ENCODE assay signal across 40 cellular contexts in genomic region chr6:31521835-31522234, GRCh38. TPM values are rescaled to one million over a fixed set of nuclear protein-coding genes. Genes with fewer than 3 reads are reported as not detected.
"Had no signal": no experiment of that assay in that cellular context is flagged by ENCODE, and none has a peak within 500 bp of the region (broad histone marks: within the 10 kb centered on the region; RNA-seq: fewer than 3 reads in every experiment).

No MANE protein-coding gene starts in this region.

- DNase-seq: activated CD4-positive, alpha-beta memory T cell treated with anti-CD3 and anti-CD28 coated beads for 36 hours; activated CD4-positive, alpha-beta T cell treated with anti-CD3 and anti-CD28 coated beads for 36 hours; activated CD4-positive, alpha-beta T cell treated with anti-CD3 and anti-CD28 coated beads, Interleukin-2, amount 10 ng/mL, durations not matched to agents 24 days and 14 days; activated CD4-positive, CD25-positive, alpha-beta regulatory T cell; activated CD4-positive, CD25-positive, alpha-beta regulatory T cell treated with anti-CD3 and anti-CD28 coated beads, Interleukin-2, amount 50 U/mL, for 72 hours; activated CD8-positive, alpha-beta memory T cell treated with anti-CD3 and anti-CD28 coated beads, Interleukin-2, amount 10 ng/mL, durations not matched to agents 7 days and 5 days; activated CD8-positive, alpha-beta memory T cell treated with anti-CD3 and anti-CD28 coated beads, Interleukin-2, amount 50 U/mL, for 4 hours; activated CD8-positive, alpha-beta T cell treated with anti-CD3 and anti-CD28 coated beads, Interleukin-2, amount 10 ng/mL, durations not matched to agents 7 days and 5 days; activated effector memory CD4-positive, alpha-beta T cell treated with anti-CD3 and anti-CD28 coated beads, Interleukin-2, amount 50 U/mL, for 16 hours; activated naive CD4-positive, alpha-beta T cell treated with anti-CD3 and anti-CD28 coated beads for 36 hours; activated naive CD8-positive, alpha-beta T cell treated with anti-CD3 and anti-CD28 coated beads for 36 hours; activated naive CD8-positive, alpha-beta T cell treated with anti-CD3 and anti-CD28 coated beads, Interleukin-2, amount 50 U/mL, for 24 hours; activated T-cell treated with anti-CD3 and anti-CD28 coated beads, Interleukin-2, amount 50 U/mL, for 1 hour; activated T-cell treated with anti-CD3 and anti-CD28 coated beads, Interleukin-2, amount 50 U/mL, for 48 hours; amygdala; aorta; body of pancreas; caudate nucleus; cortex of kidney; dermis blood vessel endothelial cell; effector CD4-positive, alpha-beta T cell; effector memory CD8-positive, alpha-beta T cell; esophagus squamous epithelium; foreskin melanocyte; heart right ventricle; T-helper 2 cell had no signal

- H3K4me1 Mint-ChIP-seq: activated CD4-positive, alpha-beta T cell treated with anti-CD3 and anti-CD28 coated beads for 36 hours; activated CD4-positive, alpha-beta T cell treated with anti-CD3 and anti-CD28 coated beads, Interleukin-2, amount 10 ng/mL, durations not matched to agents 24 days and 14 days; activated CD8-positive, alpha-beta memory T cell treated with anti-CD3 and anti-CD28 coated beads, Interleukin-2, amount 10 ng/mL, durations not matched to agents 7 days and 5 days; activated naive CD4-positive, alpha-beta T cell treated with anti-CD3 and anti-CD28 coated beads, Interleukin-2, amount 50 U/mL, for 24 hours; activated naive CD8-positive, alpha-beta T cell treated with anti-CD3 and anti-CD28 coated beads for 36 hours; activated naive CD8-positive, alpha-beta T cell treated with anti-CD3 and anti-CD28 coated beads, Interleukin-2, amount 50 U/mL, for 24 hours had no signal

- ATAC-seq: activated CD4-positive, alpha-beta T cell treated with anti-CD3 and anti-CD28 coated beads for 36 hours; activated CD8-positive, alpha-beta memory T cell treated with anti-CD3 and anti-CD28 coated beads, Interleukin-2, amount 10 ng/mL, durations not matched to agents 7 days and 5 days; activated CD8-positive, alpha-beta T cell treated with anti-CD3 and anti-CD28 coated beads, Interleukin-2, amount 10 ng/mL, durations not matched to agents 7 days and 5 days; activated naive CD8-positive, alpha-beta T cell treated with anti-CD3 and anti-CD28 coated beads, Interleukin-2, amount 50 U/mL, for 24 hours; body of pancreas; effector memory CD8-positive, alpha-beta T cell; gastroesophageal sphincter; heart right ventricle had no signal

- H3K9me3 Mint-ChIP-seq: activated CD4-positive, alpha-beta memory T cell treated with anti-CD3 and anti-CD28 coated beads for 36 hours; activated CD4-positive, alpha-beta T cell treated with anti-CD3 and anti-CD28 coated beads, Interleukin-2, amount 10 ng/mL, durations not matched to agents 24 days and 14 days; activated naive CD4-positive, alpha-beta T cell treated with anti-CD3 and anti-CD28 coated beads for 36 hours; activated naive CD4-positive, alpha-beta T cell treated with anti-CD3 and anti-CD28 coated beads, Interleukin-2, amount 50 U/mL, for 24 hours; activated naive CD8-positive, alpha-beta T cell treated with anti-CD3 and anti-CD28 coated beads for 36 hours; activated naive CD8-positive, alpha-beta T cell treated with anti-CD3 and anti-CD28 coated beads, Interleukin-2, amount 50 U/mL, for 24 hours; activated T-helper 1 cell treated with anti-CD3 and anti-CD28 coated beads, Interleukin-12 subunit alpha, Interleukin-12 subunit beta, Interleukin-2, Interleukin-4 antibody, amounts not matched to agents 30 ng/mL and 10 ng/mL and 1 ng/mL, durations not matched to agents 14 hours and 24 hours and 36 hours; activated T-helper 2 cell treated with anti-CD3 and anti-CD28 coated beads, Interferon-gamma antibody, Interleukin-2, Interleukin-4, amounts not matched to agents 10 μg/mL and 5 μg/mL and 100 μg/mL, durations not matched to agents 14 hours and 24 hours and 36 hours; effector memory CD8-positive, alpha-beta T cell had no signal

- H3K27me3 Mint-ChIP-seq: activated CD4-positive, alpha-beta memory T cell treated with anti-CD3 and anti-CD28 coated beads for 36 hours; activated CD4-positive, alpha-beta T cell treated with anti-CD3 and anti-CD28 coated beads for 36 hours; activated naive CD4-positive, alpha-beta T cell treated with anti-CD3 and anti-CD28 coated beads, Interleukin-2, amount 50 U/mL, for 24 hours; activated naive CD8-positive, alpha-beta T cell treated with anti-CD3 and anti-CD28 coated beads for 36 hours; effector memory CD8-positive, alpha-beta T cell had no signal

- H3K4me3 ChIP-seq: adrenal gland, body of pancreas, esophagus squamous epithelium, gastroesophageal sphincter, heart right ventricle had no signal

- H3K27me3 ChIP-seq: adrenal gland, body of pancreas, esophagus squamous epithelium, gastroesophageal sphincter, heart right ventricle had no signal

- H3K36me3 ChIP-seq: adrenal gland, esophagus squamous epithelium, gastroesophageal sphincter, heart right ventricle had no signal

- H3K9me3 ChIP-seq: adrenal gland, body of pancreas, esophagus squamous epithelium, gastroesophageal sphincter, heart right ventricle had no signal

- FAIRE-seq: colon, endothelial cell of umbilical vein had no signal

- H3K27ac ChIP-seq: adrenal gland, body of pancreas, epithelial cell of prostate, esophagus squamous epithelium, gastroesophageal sphincter, heart right ventricle had no signal

- H3K27ac Mint-ChIP-seq: activated CD4-positive, alpha-beta memory T cell treated with anti-CD3 and anti-CD28 coated beads for 36 hours; activated CD4-positive, alpha-beta T cell treated with anti-CD3 and anti-CD28 coated beads for 36 hours; activated CD4-positive, alpha-beta T cell treated with anti-CD3 and anti-CD28 coated beads, Interleukin-2, amount 10 ng/mL, durations not matched to agents 24 days and 14 days; activated CD8-positive, alpha-beta memory T cell treated with anti-CD3 and anti-CD28 coated beads, Interleukin-2, amount 10 ng/mL, durations not matched to agents 7 days and 5 days; activated CD8-positive, alpha-beta T cell treated with anti-CD3 and anti-CD28 coated beads, Interleukin-2, amount 10 ng/mL, durations not matched to agents 7 days and 5 days; activated naive CD4-positive, alpha-beta T cell treated with anti-CD3 and anti-CD28 coated beads for 36 hours; activated naive CD4-positive, alpha-beta T cell treated with anti-CD3 and anti-CD28 coated beads, Interleukin-2, amount 50 U/mL, for 24 hours; activated naive CD8-positive, alpha-beta T cell treated with anti-CD3 and anti-CD28 coated beads for 36 hours; activated naive CD8-positive, alpha-beta T cell treated with anti-CD3 and anti-CD28 coated beads, Interleukin-2, amount 50 U/mL, for 24 hours; activated T-helper 1 cell treated with anti-CD3 and anti-CD28 coated beads, Interleukin-12 subunit alpha, Interleukin-12 subunit beta, Interleukin-2, Interleukin-4 antibody, amounts not matched to agents 30 ng/mL and 10 ng/mL and 1 ng/mL, durations not matched to agents 14 hours and 24 hours and 36 hours; activated T-helper 2 cell treated with anti-CD3 and anti-CD28 coated beads, Interferon-gamma antibody, Interleukin-2, Interleukin-4, amounts not matched to agents 10 μg/mL and 5 μg/mL and 100 μg/mL, durations not matched to agents 14 hours and 24 hours and 36 hours; effector memory CD8-positive, alpha-beta T cell had no signal

- H3K36me3 Mint-ChIP-seq: activated CD4-positive, alpha-beta memory T cell treated with anti-CD3 and anti-CD28 coated beads for 36 hours; activated CD8-positive, alpha-beta memory T cell treated with anti-CD3 and anti-CD28 coated beads, Interleukin-2, amount 10 ng/mL, durations not matched to agents 7 days and 5 days; activated naive CD4-positive, alpha-beta T cell treated with anti-CD3 and anti-CD28 coated beads, Interleukin-2, amount 50 U/mL, for 24 hours; activated naive CD8-positive, alpha-beta T cell treated with anti-CD3 and anti-CD28 coated beads for 36 hours had no signal

- H3K4me1 ChIP-seq: body of pancreas, esophagus squamous epithelium, gastroesophageal sphincter had no signal

- H3K4me3 Mint-ChIP-seq: activated CD4-positive, alpha-beta memory T cell treated with anti-CD3 and anti-CD28 coated beads for 36 hours; activated CD4-positive, alpha-beta T cell treated with anti-CD3 and anti-CD28 coated beads for 36 hours; activated CD4-positive, alpha-beta T cell treated with anti-CD3 and anti-CD28 coated beads, Interleukin-2, amount 10 ng/mL, durations not matched to agents 24 days and 14 days; activated CD8-positive, alpha-beta memory T cell treated with anti-CD3 and anti-CD28 coated beads, Interleukin-2, amount 10 ng/mL, durations not matched to agents 7 days and 5 days; activated CD8-positive, alpha-beta T cell treated with anti-CD3 and anti-CD28 coated beads, Interleukin-2, amount 10 ng/mL, durations not matched to agents 7 days and 5 days; activated naive CD4-positive, alpha-beta T cell treated with anti-CD3 and anti-CD28 coated beads for 36 hours; activated naive CD4-positive, alpha-beta T cell treated with anti-CD3 and anti-CD28 coated beads, Interleukin-2, amount 50 U/mL, for 24 hours; activated naive CD8-positive, alpha-beta T cell treated with anti-CD3 and anti-CD28 coated beads for 36 hours; activated naive CD8-positive, alpha-beta T cell treated with anti-CD3 and anti-CD28 coated beads, Interleukin-2, amount 50 U/mL, for 24 hours; activated T-helper 1 cell treated with anti-CD3 and anti-CD28 coated beads, Interleukin-12 subunit alpha, Interleukin-12 subunit beta, Interleukin-2, Interleukin-4 antibody, amounts not matched to agents 30 ng/mL and 10 ng/mL and 1 ng/mL, durations not matched to agents 14 hours and 24 hours and 36 hours; effector memory CD8-positive, alpha-beta T cell had no signal

RNA-seq across cellular contexts. Expression of gene MCCD1, which starts 6.9 kb away (rescaled TPM):
- total RNA-seq: activated CD4-positive, alpha-beta memory T cell treated with anti-CD3 and anti-CD28 coated beads for 36 hours; activated CD4-positive, alpha-beta T cell treated with anti-CD3 and anti-CD28 coated beads for 36 hours; activated CD4-positive, alpha-beta T cell treated with anti-CD3 and anti-CD28 coated beads, Interleukin-2, amount 10 ng/mL, durations not matched to agents 24 days and 14 days; activated CD8-positive, alpha-beta memory T cell treated with anti-CD3 and anti-CD28 coated beads for 36 hours; activated CD8-positive, alpha-beta memory T cell treated with anti-CD3 and anti-CD28 coated beads, Interleukin-2, amount 10 ng/mL, durations not matched to agents 7 days and 5 days; activated CD8-positive, alpha-beta T cell treated with anti-CD3 and anti-CD28 coated beads, Interleukin-2, amount 10 ng/mL, durations not matched to agents 7 days and 5 days; activated naive CD4-positive, alpha-beta T cell treated with anti-CD3 and anti-CD28 coated beads for 36 hours; activated naive CD8-positive, alpha-beta T cell treated with anti-CD3 and anti-CD28 coated beads for 36 hours; activated T-helper 1 cell treated with anti-CD3 and anti-CD28 coated beads, Interleukin-12 subunit alpha, Interleukin-12 subunit beta, Interleukin-2, Interleukin-4 antibody, amounts not matched to agents 30 ng/mL and 10 ng/mL and 1 ng/mL, durations not matched to agents 14 hours and 24 hours and 36 hours; activated T-helper 2 cell treated with anti-CD3 and anti-CD28 coated beads, Interferon-gamma antibody, Interleukin-2, Interleukin-4, amounts not matched to agents 10 μg/mL and 5 μg/mL and 100 μg/mL, durations not matched to agents 14 hours and 24 hours and 36 hours; adrenal gland; aorta; body of pancreas; chondrocyte; dermis blood vessel endothelial cell; endothelial cell of umbilical vein; esophagus squamous epithelium; fibroblast of lung; fibroblast of villous mesenchyme; gastroesophageal sphincter; glomerular endothelial cell; heart right ventricle had no signal
- polyA plus RNA-seq: adrenal gland, aorta, endothelial cell of umbilical vein, esophagus, fibroblast of lung, heart right ventricle had no signal
